ENCODE assay signal across 28 cellular contexts in the genomic region with DNA sequence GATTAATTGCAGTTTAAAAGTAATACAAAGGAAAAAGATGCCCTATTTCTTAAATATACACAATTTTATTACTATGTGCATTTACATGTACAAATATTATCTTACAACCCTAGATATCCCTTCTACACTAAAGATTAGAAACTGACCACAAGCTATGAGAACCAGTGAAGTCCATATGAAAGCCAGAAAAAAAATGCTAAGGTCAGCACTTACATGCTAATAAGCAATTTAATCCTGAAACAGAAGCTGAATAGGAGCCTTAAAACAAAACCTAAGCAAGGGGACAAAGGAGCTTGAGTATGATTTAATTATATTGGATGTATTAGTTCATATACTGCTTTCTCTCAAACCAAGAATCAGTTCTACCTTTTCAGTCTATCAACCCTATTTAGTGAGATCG.
"Had no signal": no experiment of that assay in that cellular context is flagged by ENCODE, and none has a peak within 500 bp of the region (broad histone marks: within the 10 kb centered on the region; RNA-seq: fewer than 3 reads in every experiment).

No MANE protein-coding gene starts in this region.

- H3K4me2 ChIP-seq: smooth muscle cell had no signal

- H3K4me3 ChIP-seq: pancreas, psoas muscle, skin epidermis, smooth muscle cell, spleen, stomach, thoracic aorta, thyroid gland, tibial nerve, upper lobe of left lung, vagina had no signal

- H3K9me3 ChIP-seq: neutrophil, pancreas, psoas muscle, spleen, stomach, thoracic aorta, thyroid gland, tibial nerve, upper lobe of left lung, vagina had no signal

- H3K36me3 ChIP-seq: pancreas had no signal

- H3K27me3 ChIP-seq: neutrophil, pancreas, spleen, stomach, thyroid gland, tibial nerve, upper lobe of left lung, vagina had no signal

- H3K27ac ChIP-seq: neutrophil, pancreas, psoas muscle, skin epidermis, spleen, stomach, thoracic aorta, thyroid gland, tibial nerve, upper lobe of left lung, vagina had no signal

- FAIRE-seq: urothelium cell line had no signal

- ATAC-seq: naive thymus-derived CD8-positive, alpha-beta T cell; natural killer cell treated with Interleukin-12 subunit alpha and Interleukin-12 subunit beta and Interleukin-15 and Interleukin-18, amount 100 ng/mL, for 72 hours; pancreas; psoas muscle; right cardiac atrium; sciatic nerve; stimulated activated effector memory CD8-positive, alpha-beta T cell treated with anti-CD3 and anti-CD28 coated beads, Interleukin-12 subunit alpha, Interleukin-12 subunit beta, amount 100 ng/mL, for 72 hours; stimulated activated naive B cell treated with anti-CD40 and anti-IgM and Interleukin-4, amounts not matched to agents 10 μg/mL and 1 μg/mL and 100 μg/mL, for 72 hours had no signal

- H3K4me1 ChIP-seq: pancreas, psoas muscle, spleen, tibial nerve, upper lobe of left lung, vagina had no signal

- DNase-seq: naive B cell; naive thymus-derived CD8-positive, alpha-beta T cell; nephron progenitor cell; nucleus accumbens; pancreas; psoas muscle; right cardiac atrium; spleen; stimulated activated CD4-positive, alpha-beta T cell treated with anti-CD3 and anti-CD28 coated beads, Interleukin-15, amount 100 ng/mL, for 24 hours; stimulated activated CD4-positive, alpha-beta T cell treated with anti-CD3 and anti-CD28 coated beads, Interleukin-2, amount 100 ng/mL, for 24 hours; stimulated activated CD4-positive, alpha-beta T cell treated with anti-CD3 and anti-CD28 coated beads, Interleukin-2, amount 100 ng/mL, for 48 hours; stimulated activated CD4-positive, alpha-beta T cell treated with anti-CD3 and anti-CD28 coated beads, Interleukin-4, amount 100 ng/mL, for 24 hours; stimulated activated naive B cell treated with anti-CD40 and anti-IgM and Interleukin-4, amounts not matched to agents 10 μg/mL and 1 μg/mL and 100 μg/mL, for 72 hours; stimulated activated naive CD4-positive, alpha-beta T cell treated with Interleukin-2 at 50 U/mL for 16 hours; stomach; thyroid gland; trophoblast cell; upper lobe of left lung had no signal
